39 cellular contexts compared by ENCODE assay signal in genomic region chr5:80283360-80283759, GRCh38. TPM values are rescaled to one million over a fixed set of nuclear protein-coding genes. Genes with fewer than 3 reads are reported as not detected.
"Had no signal": no experiment of that assay in that cellular context is flagged by ENCODE, and none has a peak within 500 bp of the region (broad histone marks: within the 10 kb centered on the region; RNA-seq: fewer than 3 reads in every experiment).

No MANE protein-coding gene starts in this region.

- H3K27me3 Mint-ChIP-seq: naive thymus-derived CD4-positive, alpha-beta T cell; stimulated activated naive B cell treated with anti-CD40 and anti-IgM and Interleukin-4, amounts not matched to agents 10 μg/mL and 1 μg/mL and 100 μg/mL, for 72 hours; T-cell had no signal

- H3K9me3 Mint-ChIP-seq: effector memory CD8-positive, alpha-beta T cell; immature natural killer cell; neural crest cell; stimulated activated naive B cell treated with anti-CD40 and anti-IgM and Interleukin-4, amounts not matched to agents 10 μg/mL and 1 μg/mL and 100 μg/mL, for 72 hours; T-cell had no signal

- DNase-seq: activated CD4-positive, alpha-beta T cell treated with anti-CD3 and anti-CD28 coated beads, Interleukin-2, amount 50 U/mL, for 1 hour; activated CD8-positive, alpha-beta memory T cell treated with anti-CD3 and anti-CD28 coated beads, Interleukin-2, amount 50 U/mL, for 4 hours; activated effector memory CD4-positive, alpha-beta T cell treated with anti-CD3 and anti-CD28 coated beads, Interleukin-2, amount 50 U/mL, for 16 hours; activated T-cell treated with anti-CD3 and anti-CD28 coated beads, Interleukin-2, amount 50 U/mL, for 1 hour; amygdala; caudate nucleus; cortex of kidney; effector memory CD8-positive, alpha-beta T cell; heart left ventricle; hypothalamus; immature natural killer cell; kidney; left colon; midbrain; naive thymus-derived CD4-positive, alpha-beta T cell; nucleus accumbens; psoas muscle; SHP77; sigmoid colon; small intestine; stimulated activated CD4-positive, alpha-beta T cell treated with anti-CD3 and anti-CD28 coated beads, Interleukin-1b, Interleukin-23, amount 100 ng/mL, for 48 hours; stimulated activated CD4-positive, alpha-beta T cell treated with anti-CD3 and anti-CD28 coated beads, Interleukin-4, amount 100 ng/mL, for 4 hours; stimulated activated CD8-positive, alpha-beta memory T cell treated with anti-CD3 and anti-CD28 coated beads, Interleukin-4, amount 100 ng/mL, for 48 hours; stimulated activated naive B cell treated with anti-CD40 and anti-IgM and Interleukin-4, amounts not matched to agents 10 μg/mL and 1 μg/mL and 100 μg/mL, for 72 hours; T-cell; T-helper 9 cell; testis; transverse colon had no signal

- H3K27ac Mint-ChIP-seq: effector memory CD8-positive, alpha-beta T cell; immature natural killer cell; memory B cell; stimulated activated naive B cell treated with anti-CD40 and anti-IgM and Interleukin-4, amounts not matched to agents 10 μg/mL and 1 μg/mL and 100 μg/mL, for 72 hours had no signal

- H3K4me1 ChIP-seq: parathyroid adenoma, psoas muscle, sigmoid colon, testis, transverse colon had no signal

- H3K4me3 Mint-ChIP-seq: effector memory CD8-positive, alpha-beta T cell; immature natural killer cell; memory B cell; neural crest cell; stimulated activated naive B cell treated with anti-CD40 and anti-IgM and Interleukin-4, amounts not matched to agents 10 μg/mL and 1 μg/mL and 100 μg/mL, for 72 hours; T-cell had no signal

- H3K9me3 ChIP-seq: heart left ventricle, psoas muscle, sigmoid colon, testis, transverse colon had no signal

- H3K4me3 ChIP-seq: heart left ventricle, psoas muscle, sigmoid colon, testis, transverse colon had no signal

- H3K27ac ChIP-seq: heart left ventricle, parathyroid adenoma, psoas muscle, sigmoid colon, testis, transverse colon, VCaP had no signal

- H3K36me3 ChIP-seq: heart left ventricle, sigmoid colon, transverse colon had no signal

- H3K27me3 ChIP-seq: heart left ventricle, sigmoid colon, testis, transverse colon had no signal

- H3K36me3 Mint-ChIP-seq: immature natural killer cell; memory B cell; stimulated activated naive B cell treated with anti-CD40 and anti-IgM and Interleukin-4, amounts not matched to agents 10 μg/mL and 1 μg/mL and 100 μg/mL, for 72 hours; T-cell had no signal

- H3K4me1 Mint-ChIP-seq: memory B cell had no signal

- ATAC-seq: effector memory CD8-positive, alpha-beta T cell; heart left ventricle; left colon; naive thymus-derived CD4-positive, alpha-beta T cell; psoas muscle; stimulated activated naive B cell treated with anti-CD40 and anti-IgM and Interleukin-4, amounts not matched to agents 10 μg/mL and 1 μg/mL and 100 μg/mL, for 72 hours; T-cell had no signal

RNA-seq across cellular contexts. Expression of gene SPZ1, which starts 36.4 kb away (rescaled TPM):
- total RNA-seq: activated CD8-positive, alpha-beta memory T cell treated with anti-CD3 and anti-CD28 coated beads for 36 hours; chondrocyte; fibroblast of lung; fibroblast of villous mesenchyme; heart left ventricle; kidney; left colon; lower leg skin; naive thymus-derived CD4-positive, alpha-beta T cell; neural crest cell; psoas muscle; sigmoid colon; SK-MEL-5; T-cell; transverse colon; urinary bladder had no signal
